Comparison of ENCODE assay signal across 8 cellular contexts in genomic region chr12:97404549-97404948, GRCh38. TPM values are rescaled to one million over a fixed set of nuclear protein-coding genes. Genes with fewer than 3 reads are reported as not detected.
A peak's percentile ranks its signal among the peaks of the same experiment; 100 is the strongest.
DNase-seq lines count a peak whose midpoint lies in the region; ATAC-seq and TF ChIP-seq lines count a peak whose summit lies in the region.

No MANE protein-coding gene starts in this region.

- in situ Hi-C loops in SK-MEL-5 (cut with HindIII; ENCODE audit: low pct_unique_long_range_greater_than_20kb, low sequenced_read_pairs): no loop called here

- H3K4me3 ChIP-seq in AG09309 (ENCODE audit: control insufficient read depth, low read depth, low read length) (no peak overlapping the region), NB4 (ENCODE audit: low read depth, low read length) (no peak overlapping the region)

- DNase-seq in AG09309 (ENCODE audit: low read depth) (no peak), NB4 (ENCODE audit: low read depth) (peak; percentile 56), SK-MEL-5 (ENCODE audit: low read depth, low spot score) (peak; percentile 72), germinal center (ENCODE audit: low spot score) (peak; percentile 18), renal cortical epithelial cell (ENCODE audit: low read depth) (peak; percentile 46), T-helper 17 cell (no peak)

- no peak for TF ChIP-seq POLR2A in NB4 (IDR thresholded peaks at IDR 0.05; ENCODE audit: extremely low read depth, insufficient read length)

- no peaks in the 10 kb centered on the region for H3K9me3 ChIP-seq in T-helper 17 cell (ENCODE audit: control insufficient read depth, low read length, poor library complexity, severe bottlenecking)

- no peak overlapping the region for H3K27ac Mint-ChIP-seq in T-helper 17 cell

- ATAC-seq in GM18502 (IDR thresholded peaks at IDR 0.05; ENCODE audit: poor library complexity, unreplicated experiment) (peak; percentile 95), HG02678 (IDR thresholded peaks at IDR 0.05; ENCODE audit: unreplicated experiment) (peak; percentile 90), T-helper 17 cell (no peak)

- H3K27me3 Mint-ChIP-seq in T-helper 17 cell: peaks cover 5% of the 10 kb centered on the region

- no peaks in the 10 kb centered on the region for H3K36me3 Mint-ChIP-seq in T-helper 17 cell (ENCODE audit: low read depth)

- no peaks in the 10 kb centered on the region for H3K4me1 Mint-ChIP-seq in T-helper 17 cell

- TF ChIP-seq CTCF in AG09309 (IDR thresholded peaks at IDR 0.05; ENCODE audit: control insufficient read depth, insufficient read depth, low read depth, low read length, missing control alignments) (peak; percentile 31), NB4 (IDR thresholded peaks at IDR 0.05; ENCODE audit: low read depth, low read length) (peak; percentile 85)

- no peak overlapping the region for H3K4me3 Mint-ChIP-seq in T-helper 17 cell

RNA-seq across cellular contexts. Expression of gene RMST, which starts 58.1 kb away (rescaled TPM):
- not detected in 2 replicates for total RNA-seq in SK-MEL-5 (2014; rRNA removed; shearing (Covaris generic))
- not detected in 2 replicates for polyA plus RNA-seq in SK-MEL-5 (2015; cell fraction: cytosol; rRNA removed)
- polyA plus RNA-seq in SK-MEL-5 (2015; cell fraction: nucleus; rRNA removed): not detected in 2 replicates
- total RNA-seq in renal cortical epithelial cell: 0.55 TPM in 1 of 2 replicates, not detected in the other
- total RNA-seq in T-helper 17 cell: not detected

Comparison
In these comparisons a context has a peak if more than half of its experiments do, and no peak if none do; other contexts are left out.
1. DNase-seq: peak in NB4 (single experiment), SK-MEL-5 (single experiment), germinal center (single experiment) and renal cortical epithelial cell (single experiment); none in AG09309 (single experiment) and T-helper 17 cell (0 of 3).